8 cellular contexts compared by ENCODE assay signal in the genomic region with DNA sequence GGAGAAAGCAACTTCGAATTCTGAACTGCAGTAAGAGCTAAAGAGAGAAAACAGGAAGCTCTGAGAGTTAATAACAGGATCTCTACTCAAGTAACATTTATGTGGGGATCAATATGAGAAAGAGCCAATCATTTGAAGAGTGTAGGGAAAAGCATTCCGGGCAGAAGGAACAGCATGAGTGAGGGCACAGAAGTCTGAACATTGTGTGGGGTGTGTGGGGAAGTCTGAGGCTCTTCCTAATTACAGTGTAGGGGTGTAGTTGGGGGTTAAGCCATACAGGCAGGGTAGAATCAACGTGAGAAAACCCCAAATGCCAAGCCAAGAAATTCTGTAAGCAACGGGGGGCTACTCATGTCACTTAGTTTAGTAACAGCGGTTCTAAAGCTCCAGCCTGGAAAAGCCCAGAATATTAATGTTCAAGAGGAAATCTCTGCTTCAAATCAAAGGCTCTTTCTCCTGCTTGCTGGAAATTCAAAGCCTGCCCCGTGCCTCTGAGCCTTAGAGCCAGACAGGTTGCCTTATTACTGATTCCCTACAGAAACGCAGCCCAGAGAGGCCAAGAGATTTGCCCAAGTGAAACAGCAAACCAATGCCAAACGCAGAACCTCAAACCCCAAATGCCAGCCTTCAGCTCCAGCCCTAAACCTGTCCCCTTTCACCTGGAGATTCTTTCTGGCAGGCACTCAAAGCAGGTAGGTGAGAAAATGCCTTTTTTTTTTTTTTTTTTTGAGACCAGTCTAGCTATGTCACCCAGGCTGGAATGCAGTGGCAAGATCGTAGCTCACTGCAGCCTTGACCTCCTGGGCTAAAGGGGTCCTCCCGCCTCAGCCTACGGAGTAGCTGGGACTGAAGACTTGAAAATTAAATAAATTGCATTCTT.
A peak's percentile ranks its signal among the peaks of the same experiment; 100 is the strongest.
DNase-seq lines count a peak whose midpoint lies in the region; ATAC-seq and TF ChIP-seq lines count a peak whose summit lies in the region.

No MANE protein-coding gene starts in this region.

- no peak for TF ChIP-seq CTCF in astrocyte of the spinal cord (IDR thresholded peaks at IDR 0.05; ENCODE audit: low read depth, low read length)

- H3K27ac ChIP-seq in ACC112 (ENCODE audit: low read depth, low read length), result peak overlapping the region; percentile 89

- in situ Hi-C loops in astrocyte of the spinal cord (cut with HindIII; ENCODE audit: low sequenced_read_pairs), result no loop called here

- TF ChIP-seq EP300 in Ishikawa (IDR thresholded peaks at IDR 0.05; ENCODE audit: borderline replicate concordance), result 0 out of 2 replicates have a peak, but pooled peaks have one; percentile 6

- ATAC-seq in HG02642 (IDR thresholded peaks at IDR 0.05; ENCODE audit: poor library complexity, unreplicated experiment) (no peak), HG02571 (IDR thresholded peaks at IDR 0.05; ENCODE audit: unreplicated experiment) (no peak)

- H3K27me3 ChIP-seq in ACC112 (ENCODE audit: insufficient read depth, low read length) (no peaks in the 10 kb centered on the region), mucosa of stomach (ENCODE audit: control insufficient read depth, insufficient read depth, low read length) (no peaks in the 10 kb centered on the region)

- H3K4me3 ChIP-seq in ACC112 (ENCODE audit: low read depth, low read length) (peak overlapping the region; percentile 22; the same call in 1 of the 2 replicates), astrocyte of the spinal cord (ENCODE audit: low read depth, low read length) (no peak overlapping the region), mucosa of stomach (ENCODE audit: low read length) (peak overlapping the region; percentile 52)

- DNase-seq in astrocyte of the spinal cord (ENCODE audit: low read depth, low spot score) (peak; percentile 46), iPS-NIHi11 (ENCODE audit: low spot score) (no peak), NCI-H526 (lab: John Stamatoyannopoulos, UW) (no peak)

- H3K9ac ChIP-seq in mucosa of stomach (ENCODE audit: low read length), result peak overlapping the region; percentile 72

- no peaks in the 10 kb centered on the region for H3K79me2 ChIP-seq in ACC112 (ENCODE audit: control insufficient read depth, insufficient read depth, low read length, unreplicated experiment)

- TF ChIP-seq RAD21 in Ishikawa (IDR thresholded peaks at IDR 0.05; ENCODE audit: low read depth), result no peak

- H3K4me1 ChIP-seq in ACC112 (ENCODE audit: control insufficient read depth, insufficient read depth, low read length, unreplicated experiment) (peaks cover 53% of the 10 kb centered on the region), mucosa of stomach (ENCODE audit: control insufficient read depth, insufficient read depth, low read length) (peaks cover 59% of the 10 kb centered on the region)

- H2AFZ ChIP-seq in ACC112 (ENCODE audit: low read length, unreplicated experiment), result no peak overlapping the region

- H3K9me3 ChIP-seq in mucosa of stomach (ENCODE audit: control insufficient read depth, low read length), result no peaks in the 10 kb centered on the region

- no peaks in the 10 kb centered on the region for H3K36me3 ChIP-seq in ACC112 (ENCODE audit: insufficient read depth, low read length)
- H3K36me3 ChIP-seq in mucosa of stomach (ENCODE audit: control insufficient read depth, insufficient read depth, low read length), result no peaks in the 10 kb centered on the region

TF ChIP-seq in Ishikawa, 13 proteins besides CTCF, POLR2A, EP300 and RAD21:
- TF ChIP-seq, protein P1, sequence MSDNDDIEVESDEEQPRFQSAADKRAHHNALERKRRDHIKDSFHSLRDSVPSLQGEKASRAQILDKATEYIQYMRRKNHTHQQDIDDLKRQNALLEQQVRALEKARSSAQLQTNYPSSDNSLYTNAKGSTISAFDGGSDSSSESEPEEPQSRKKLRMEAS (IDR thresholded peaks at IDR 0.05), result no peak
- TF ChIP-seq EGR1 (IDR thresholded peaks at IDR 0.05), result no peak
- TF ChIP-seq TAF1 (IDR thresholded peaks at IDR 0.05; ENCODE audit: low read depth), result no peak
- TF ChIP-seq FOXM1 (IDR thresholded peaks at IDR 0.05; ENCODE audit: borderline replicate concordance, low read depth), result no peak
- no peak for TF ChIP-seq CEBPB (IDR thresholded peaks at IDR 0.05)
- no peak for TF ChIP-seq CREB1 (IDR thresholded peaks at IDR 0.05; ENCODE audit: low read depth)
- TF ChIP-seq YY1 (IDR thresholded peaks at IDR 0.05; ENCODE audit: low read depth), result no peak
- TF ChIP-seq, protein P2, sequence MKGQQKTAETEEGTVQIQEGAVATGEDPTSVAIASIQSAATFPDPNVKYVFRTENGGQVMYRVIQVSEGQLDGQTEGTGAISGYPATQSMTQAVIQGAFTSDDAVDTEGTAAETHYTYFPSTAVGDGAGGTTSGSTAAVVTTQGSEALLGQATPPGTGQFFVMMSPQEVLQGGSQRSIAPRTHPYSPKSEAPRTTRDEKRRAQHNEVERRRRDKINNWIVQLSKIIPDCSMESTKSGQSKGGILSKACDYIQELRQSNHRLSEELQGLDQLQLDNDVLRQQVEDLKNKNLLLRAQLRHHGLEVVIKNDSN (IDR thresholded peaks at IDR 0.05), result no peak
- TF ChIP-seq, protein P3, sequence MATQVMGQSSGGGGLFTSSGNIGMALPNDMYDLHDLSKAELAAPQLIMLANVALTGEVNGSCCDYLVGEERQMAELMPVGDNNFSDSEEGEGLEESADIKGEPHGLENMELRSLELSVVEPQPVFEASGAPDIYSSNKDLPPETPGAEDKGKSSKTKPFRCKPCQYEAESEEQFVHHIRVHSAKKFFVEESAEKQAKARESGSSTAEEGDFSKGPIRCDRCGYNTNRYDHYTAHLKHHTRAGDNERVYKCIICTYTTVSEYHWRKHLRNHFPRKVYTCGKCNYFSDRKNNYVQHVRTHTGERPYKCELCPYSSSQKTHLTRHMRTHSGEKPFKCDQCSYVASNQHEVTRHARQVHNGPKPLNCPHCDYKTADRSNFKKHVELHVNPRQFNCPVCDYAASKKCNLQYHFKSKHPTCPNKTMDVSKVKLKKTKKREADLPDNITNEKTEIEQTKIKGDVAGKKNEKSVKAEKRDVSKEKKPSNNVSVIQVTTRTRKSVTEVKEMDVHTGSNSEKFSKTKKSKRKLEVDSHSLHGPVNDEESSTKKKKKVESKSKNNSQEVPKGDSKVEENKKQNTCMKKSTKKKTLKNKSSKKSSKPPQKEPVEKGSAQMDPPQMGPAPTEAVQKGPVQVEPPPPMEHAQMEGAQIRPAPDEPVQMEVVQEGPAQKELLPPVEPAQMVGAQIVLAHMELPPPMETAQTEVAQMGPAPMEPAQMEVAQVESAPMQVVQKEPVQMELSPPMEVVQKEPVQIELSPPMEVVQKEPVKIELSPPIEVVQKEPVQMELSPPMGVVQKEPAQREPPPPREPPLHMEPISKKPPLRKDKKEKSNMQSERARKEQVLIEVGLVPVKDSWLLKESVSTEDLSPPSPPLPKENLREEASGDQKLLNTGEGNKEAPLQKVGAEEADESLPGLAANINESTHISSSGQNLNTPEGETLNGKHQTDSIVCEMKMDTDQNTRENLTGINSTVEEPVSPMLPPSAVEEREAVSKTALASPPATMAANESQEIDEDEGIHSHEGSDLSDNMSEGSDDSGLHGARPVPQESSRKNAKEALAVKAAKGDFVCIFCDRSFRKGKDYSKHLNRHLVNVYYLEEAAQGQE (IDR thresholded peaks at IDR 0.05; ENCODE audit: low read depth), result no peak
- TF ChIP-seq NFIC (IDR thresholded peaks at IDR 0.05), result peak; percentile 17; the same call in 1 of the 2 replicates
- no peak for TF ChIP-seq ZBTB7A (IDR thresholded peaks at IDR 0.05; ENCODE audit: low read depth)
- peak; percentile 58; the same call in 1 of the 2 replicates for TF ChIP-seq TEAD4 (IDR thresholded peaks at IDR 0.05)
- TF ChIP-seq TCF12 (IDR thresholded peaks at IDR 0.05; ENCODE audit: low read depth), result no peak
